In the genomic region with DNA sequence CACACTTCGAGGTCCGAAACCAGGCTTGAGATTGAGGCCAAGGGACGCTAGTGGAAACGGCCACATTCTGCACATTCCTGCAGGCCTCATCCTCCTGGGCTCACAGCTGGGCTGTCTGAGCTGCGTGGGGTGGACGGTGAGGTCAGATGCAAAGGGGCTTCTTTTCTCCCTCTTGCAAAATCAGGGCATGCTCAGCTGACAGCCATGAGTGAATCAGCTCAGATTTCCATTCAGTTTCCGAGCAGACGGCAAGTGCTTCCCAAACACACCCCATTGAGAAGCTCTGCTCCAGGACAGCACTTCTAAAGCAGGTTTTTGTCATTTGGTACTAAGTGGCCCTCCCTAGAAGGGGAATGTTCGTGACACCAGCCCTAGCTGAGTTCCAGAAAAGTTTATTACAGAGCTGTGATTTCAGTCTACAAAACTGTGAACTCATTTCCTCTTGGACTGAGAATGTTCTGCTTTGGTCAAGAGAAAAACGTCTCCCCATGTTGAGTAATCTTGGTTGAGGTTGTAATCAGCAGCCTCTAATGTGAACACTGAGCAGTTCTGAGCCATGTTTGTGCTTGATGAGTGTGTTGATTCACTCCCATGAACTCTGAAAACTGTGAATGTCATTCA, we compare ENCODE assay signal across 10 cellular contexts. TPM values are rescaled to one million over a fixed set of nuclear protein-coding genes. Genes with fewer than 3 reads are reported as not detected.
A peak's percentile ranks its signal among the peaks of the same experiment; 100 is the strongest.
DNase-seq lines count a peak whose midpoint lies in the region; ATAC-seq and TF ChIP-seq lines count a peak whose summit lies in the region.
"Had no signal": no experiment of that assay in that cellular context is flagged by ENCODE, and none has a peak within 500 bp of the region (broad histone marks: within the 10 kb centered on the region; RNA-seq: fewer than 3 reads in every experiment).

No MANE protein-coding gene starts in this region.

- peak; percentile 65 for ATAC-seq in lung (ENCODE audit: insufficient read depth, low FRiP score)
- ATAC-seq in HG02884 (IDR thresholded peaks at IDR 0.05; ENCODE audit: unreplicated experiment), result no peak

- H3K27me3 Mint-ChIP-seq in osteocyte (ENCODE audit: unreplicated experiment), result no peaks in the 10 kb centered on the region

- H3K9me3 ChIP-seq in lung (ENCODE audit: control insufficient read depth in 2 of 2, insufficient read depth in 1 of 2, low read length in 1 of 2), result no peaks in the 10 kb centered on the region
- no peaks in the 10 kb centered on the region for H3K9me3 ChIP-seq in subcutaneous abdominal adipose tissue (ENCODE audit: control insufficient read depth in 5 of 5, low read length in 5 of 5)

- H3K27me3 ChIP-seq in lung (ENCODE audit: control insufficient read depth, insufficient read depth) (no peaks in the 10 kb centered on the region), subcutaneous abdominal adipose tissue (ENCODE audit: control insufficient read depth in 5 of 5, insufficient read depth in 4 of 5, low read length in 5 of 5) (peaks cover 0 to 4% (median 3%) of the 10 kb centered on the region in 5 donors)

- H3K27ac ChIP-seq in epithelial cell of prostate (peak overlapping the region; percentile 85), lung (ENCODE audit: low read depth in 1 of 2, low read length in 1 of 2) (peak overlapping the region; percentile 11 to 82), subcutaneous abdominal adipose tissue (ENCODE audit: low read depth, low read length) (peak overlapping the region; percentile 33)

- TF ChIP-seq CTCF in lung (IDR thresholded peaks at IDR 0.05; ENCODE audit: control extremely low read depth, extremely low read depth) (no peak), osteocyte (IDR thresholded peaks at IDR 0.05) (no peak)

- no peak overlapping the region for H3K27ac Mint-ChIP-seq in osteocyte (ENCODE audit: unreplicated experiment)
- H3K27ac Mint-ChIP-seq: memory B cell had no signal

- H3K9me3 Mint-ChIP-seq in osteocyte (ENCODE audit: unreplicated experiment), result peaks cover 54% of the 10 kb centered on the region
- H3K9me3 Mint-ChIP-seq: memory B cell had no signal

- no peaks in the 10 kb centered on the region for H3K36me3 ChIP-seq in lung (ENCODE audit: control insufficient read depth in 2 of 2, insufficient read depth in 2 of 2, low read length in 2 of 2)
- H3K36me3 ChIP-seq in subcutaneous abdominal adipose tissue (ENCODE audit: control insufficient read depth in 5 of 5, insufficient read depth in 5 of 5, low read length in 5 of 5), result no peaks in the 10 kb centered on the region

- 28 to 39% methylated on average over 10 of the region's 10 CpGs for WGBS in lung, 2 donors

- no peak overlapping the region for H3K4me3 ChIP-seq in lung
- no peak overlapping the region for H3K4me3 ChIP-seq in subcutaneous abdominal adipose tissue (ENCODE audit: low read depth in 1 of 5, low read length in 5 of 5)

- H3K36me3 Mint-ChIP-seq in osteocyte (ENCODE audit: unreplicated experiment), result no peaks in the 10 kb centered on the region
- H3K36me3 Mint-ChIP-seq: memory B cell had no signal

- H3K4me1 ChIP-seq in lung (ENCODE audit: control insufficient read depth in 2 of 2, insufficient read depth in 2 of 2, low read length in 2 of 2) (peaks cover 2 to 5% of the 10 kb centered on the region in 2 donors), subcutaneous abdominal adipose tissue (ENCODE audit: control insufficient read depth in 5 of 5, insufficient read depth in 5 of 5, low read length in 5 of 5) (peaks cover 0 to 9% (median 4%) of the 10 kb centered on the region in 5 donors)

- H3K9ac ChIP-seq in subcutaneous abdominal adipose tissue (ENCODE audit: low read length in 5 of 5), result no peak overlapping the region

- peak; percentile 74 for DNase-seq in M059J (ENCODE audit: low read depth)
- DNase-seq in epithelial cell of prostate (ENCODE audit: low read depth, low spot score), result peak; percentile 69
- DNase-seq in lung (ENCODE audit: low spot score), result no peak
- no peak for DNase-seq in hippocampal formation (lab: John Stamatoyannopoulos, UW)
- DNase-seq in superior temporal gyrus (ENCODE audit: extremely low spot score), result no peak
- no peak for DNase-seq in osteocyte (ENCODE audit: extremely low spot score, unreplicated experiment)
- DNase-seq: central memory CD4-positive, alpha-beta T cell had no signal

- no peaks in the 10 kb centered on the region for H3K4me1 Mint-ChIP-seq in osteocyte (ENCODE audit: unreplicated experiment)
- H3K4me1 Mint-ChIP-seq: memory B cell had no signal

- no peak overlapping the region for H3K4me3 Mint-ChIP-seq in osteocyte (ENCODE audit: unreplicated experiment)
- H3K4me3 Mint-ChIP-seq: memory B cell had no signal

RNA-seq across cellular contexts. Expression of gene PDPN, which starts 10.0 kb away (rescaled TPM):
- total RNA-seq in M059J (2014; rRNA removed; shearing (Covaris generic)), result 2.0 and 4.1 TPM in 2 replicates
- total RNA-seq in lung, result 10 to 100 TPM; 27.9 to 60.4 TPM
- 10 to 100 TPM; 10.6 to 71.2 TPM for polyA plus RNA-seq in lung
- not detected in 2 replicates for total RNA-seq in osteocyte

Comparison
In these comparisons a context has a peak if more than half of its experiments do, and no peak if none do; other contexts are left out.
1. DNase-seq: peak in M059J (single experiment) and epithelial cell of prostate (single experiment); none in lung (single experiment), hippocampal formation (0 of 2), superior temporal gyrus (single experiment) and osteocyte (single experiment).
2. H3K27ac ChIP-seq: peak in every context shown above with its lines; median percentile 85 in epithelial cell of prostate; 46 in lung; 33 in subcutaneous abdominal adipose tissue.